15 cellular contexts compared by ENCODE assay signal in the genomic region with DNA sequence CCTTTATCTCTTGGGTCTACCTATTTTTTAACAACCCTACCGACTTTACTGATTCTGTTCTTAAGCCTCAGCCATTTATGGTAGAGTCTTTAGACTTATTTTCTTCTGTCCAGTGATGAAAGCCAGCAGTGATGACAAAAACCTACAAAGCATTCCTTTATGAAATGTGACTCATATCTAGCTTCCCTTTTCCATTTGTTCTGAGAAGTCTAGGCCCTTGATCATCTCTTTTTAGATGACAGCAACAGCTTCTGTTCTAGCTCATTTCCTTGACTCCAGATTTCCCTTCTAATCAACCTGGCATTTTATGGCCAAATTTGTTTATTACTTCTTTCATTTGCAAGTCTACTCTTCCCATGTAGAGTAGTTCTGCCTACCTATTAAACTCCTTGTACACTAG. TPM values are rescaled to one million over a fixed set of nuclear protein-coding genes. Genes with fewer than 3 reads are reported as not detected.
DNase-seq lines count a peak whose midpoint lies in the region; ATAC-seq and TF ChIP-seq lines count a peak whose summit lies in the region.
"Had no signal": no experiment of that assay in that cellular context is flagged by ENCODE, and none has a peak within 500 bp of the region (broad histone marks: within the 10 kb centered on the region; RNA-seq: fewer than 3 reads in every experiment).

No MANE protein-coding gene starts in this region.

- WGBS in SK-N-SH (ENCODE audit: low lambda C conversion rate), result 79% methylated on average over 1 of the region's 1 CpG
- 57% methylated on average over 1 of the region's 1 CpG for WGBS in hepatocyte (ENCODE audit: low lambda C conversion rate, missing lambda C conversion rate)

- H3K4me1 Mint-ChIP-seq in HFFc6 (ENCODE audit: low read depth), result peaks cover 16% of the 10 kb centered on the region
- no peaks in the 10 kb centered on the region for H3K4me1 Mint-ChIP-seq in stimulated activated effector memory CD8-positive, alpha-beta T cell treated with anti-CD3 and anti-CD28 coated beads, Interleukin-12 subunit alpha, Interleukin-12 subunit beta, amount 100 ng/mL, for 72 hours

- no peaks in the 10 kb centered on the region for H3K27me3 Mint-ChIP-seq in HFFc6 (ENCODE audit: insufficient read depth)
- H3K27me3 Mint-ChIP-seq: activated naive CD8-positive, alpha-beta T cell treated with anti-CD3 and anti-CD28 coated beads for 36 hours had no signal

- no peak for ATAC-seq in stimulated activated effector memory CD8-positive, alpha-beta T cell treated with anti-CD3 and anti-CD28 coated beads, Interleukin-12 subunit alpha, Interleukin-12 subunit beta, amount 100 ng/mL, for 72 hours
- no peak for ATAC-seq in omental fat pad (ENCODE audit: low FRiP score)
- ATAC-seq: GM23338 had no signal

- no peak overlapping the region for H3K4me3 ChIP-seq in SK-N-SH (ENCODE audit: low read depth in 2 of 2, low read length in 1 of 2)
- H3K4me3 ChIP-seq in fibroblast of mammary gland (ENCODE audit: control insufficient read depth, low read depth, low read length), result no peak overlapping the region
- no peak overlapping the region for H3K4me3 ChIP-seq in hepatocyte
- H3K4me3 ChIP-seq in MM.1S (ENCODE audit: low read length), result no peak overlapping the region
- H3K4me3 ChIP-seq: GM23338, tibial nerve had no signal

- TF ChIP-seq EP300 in SK-N-SH (IDR thresholded peaks at IDR 0.05; ENCODE audit: borderline replicate concordance in 1 of 2, low read depth in 1 of 2, low read length in 1 of 2), result 0 out of 4 replicates have a peak, but pooled peaks of 1 of the 2 experiments have one; percentile 8

- H3F3A ChIP-seq in SK-N-SH (replicated peaks; ENCODE audit: insufficient read depth) (no peaks in the 10 kb centered on the region), MM.1S (ENCODE audit: insufficient read depth, low read length) (no peaks in the 10 kb centered on the region)

- H2AFZ ChIP-seq in SK-N-SH (ENCODE audit: low read depth) (no peak overlapping the region), hepatocyte (no peak overlapping the region), MM.1S (ENCODE audit: low read length) (no peak overlapping the region)
- H2AFZ ChIP-seq: GM23338 had no signal

- H3K27me3 ChIP-seq in SK-N-SH (ENCODE audit: insufficient read depth) (no peaks in the 10 kb centered on the region), hepatocyte (no peaks in the 10 kb centered on the region), MM.1S (replicated peaks; ENCODE audit: insufficient read depth, low read length) (no peaks in the 10 kb centered on the region)
- H3K27me3 ChIP-seq: tibial nerve had no signal

- H3K27ac Mint-ChIP-seq in HFFc6, result peak overlapping the region; percentile 34
- H3K27ac Mint-ChIP-seq in stimulated activated effector memory CD8-positive, alpha-beta T cell treated with anti-CD3 and anti-CD28 coated beads, Interleukin-12 subunit alpha, Interleukin-12 subunit beta, amount 100 ng/mL, for 72 hours, result peak overlapping the region; percentile 38
- H3K27ac Mint-ChIP-seq: activated naive CD8-positive, alpha-beta T cell treated with anti-CD3 and anti-CD28 coated beads for 36 hours; GM23338 had no signal

- DNase-seq in HFFc6, result peak; percentile 55
- DNase-seq in SK-N-SH, result no peak
- DNase-seq in fibroblast of mammary gland (ENCODE audit: low read depth), result peak; percentile 56
- DNase-seq in stimulated activated effector memory CD8-positive, alpha-beta T cell treated with anti-CD3 and anti-CD28 coated beads, Interleukin-12 subunit alpha, Interleukin-12 subunit beta, amount 100 ng/mL, for 72 hours (ENCODE audit: low spot score in 2 of 2), result no peak
- no peak for DNase-seq in hepatocyte (ENCODE audit: low spot score)
- DNase-seq in MM.1S, result no peak
- no peak for DNase-seq in NCI-H2081 (lab: John Stamatoyannopoulos, UW)
- DNase-seq in omental fat pad (ENCODE audit: low spot score), result no peak
- DNase-seq: activated CD8-positive, alpha-beta memory T cell treated with anti-CD3 and anti-CD28 coated beads, Interleukin-2, amount 50 U/mL, for 4 hours; activated naive CD8-positive, alpha-beta T cell treated with anti-CD3 and anti-CD28 coated beads for 36 hours; cortex of kidney; NCI-H526 treated with DMSO at 0.1 percent for 48 hours; Right ventricle myocardium superior had no signal

- H3K4me1 ChIP-seq in SK-N-SH (ENCODE audit: control insufficient read depth in 1 of 2, insufficient read depth in 2 of 2, low read depth in 1 of 2, low read length in 1 of 2), result no peaks in the 10 kb centered on the region
- no peaks in the 10 kb centered on the region for H3K4me1 ChIP-seq in hepatocyte (ENCODE audit: insufficient read depth)
- H3K4me1 ChIP-seq in MM.1S (ENCODE audit: low read length), result no peaks in the 10 kb centered on the region
- H3K4me1 ChIP-seq: tibial nerve had no signal

- no peak overlapping the region for H3K4me3 Mint-ChIP-seq in HFFc6
- H3K4me3 Mint-ChIP-seq in stimulated activated effector memory CD8-positive, alpha-beta T cell treated with anti-CD3 and anti-CD28 coated beads, Interleukin-12 subunit alpha, Interleukin-12 subunit beta, amount 100 ng/mL, for 72 hours, result no peak overlapping the region
- H3K4me3 Mint-ChIP-seq: activated naive CD8-positive, alpha-beta T cell treated with anti-CD3 and anti-CD28 coated beads for 36 hours; GM23338 had no signal

- H4K20me1 ChIP-seq in SK-N-SH (ENCODE audit: insufficient read depth) (no peaks in the 10 kb centered on the region), hepatocyte (ENCODE audit: insufficient read depth, poor library complexity, severe bottlenecking) (no peaks in the 10 kb centered on the region), MM.1S (ENCODE audit: insufficient read depth, low read length) (no peaks in the 10 kb centered on the region)

- POLR2A ChIA-PET in SK-N-SH (lab: Yijun Ruan, JAX), result no interaction called here

- H3K79me2 ChIP-seq in SK-N-SH (ENCODE audit: insufficient read depth) (no peaks in the 10 kb centered on the region), hepatocyte (no peaks in the 10 kb centered on the region), MM.1S (ENCODE audit: low read length) (no peaks in the 10 kb centered on the region)

- TF ChIP-seq RAD21 in SK-N-SH (IDR thresholded peaks at IDR 0.05; ENCODE audit: low read length), result no peak

- H3K9me2 ChIP-seq in SK-N-SH (no peaks in the 10 kb centered on the region), hepatocyte (replicated peaks; ENCODE audit: insufficient read depth) (no peaks in the 10 kb centered on the region), MM.1S (replicated peaks; ENCODE audit: insufficient read depth, low read length) (no peaks in the 10 kb centered on the region)

- TF ChIP-seq CTCF in HFFc6 (IDR thresholded peaks at IDR 0.05) (no peak), SK-N-SH (IDR thresholded peaks at IDR 0.05) (no peak), fibroblast of mammary gland (conservative IDR thresholded peaks at IDR 0.05; ENCODE audit: control insufficient read depth, insufficient read depth, low read depth, low read length) (no peak), hepatocyte (IDR thresholded peaks at IDR 0.05; ENCODE audit: poor library complexity) (no peak), MM.1S (IDR thresholded peaks at IDR 0.05; ENCODE audit: low read length) (no peak), omental fat pad (IDR thresholded peaks at IDR 0.05) (no peak)

- H3K9ac ChIP-seq in SK-N-SH (no peak overlapping the region), MM.1S (ENCODE audit: low read length) (no peak overlapping the region)

- H3K27ac ChIP-seq in SK-N-SH (ENCODE audit: low read depth in 2 of 2, low read length in 1 of 2), result 0 out of 4 replicates have a peak overlapping the region, but pooled peaks of 1 of the 2 experiments have one; percentile 3
- no peak overlapping the region for H3K27ac ChIP-seq in hepatocyte
- H3K27ac ChIP-seq in MM.1S (ENCODE audit: low read length), result no peak overlapping the region
- H3K27ac ChIP-seq: tibial nerve had no signal

- H3K4me2 ChIP-seq in SK-N-SH, result no peak overlapping the region
- no peak overlapping the region for H3K4me2 ChIP-seq in hepatocyte
- no peak overlapping the region for H3K4me2 ChIP-seq in MM.1S (ENCODE audit: low read depth, low read length)
- H3K4me2 ChIP-seq: GM23338 had no signal

- H3K9me3 ChIP-seq in SK-N-SH (no peaks in the 10 kb centered on the region), hepatocyte (ENCODE audit: low read depth) (no peaks in the 10 kb centered on the region), MM.1S (replicated peaks; ENCODE audit: insufficient read depth, low read length) (no peaks in the 10 kb centered on the region)

- no peaks in the 10 kb centered on the region for H3K36me3 Mint-ChIP-seq in HFFc6 (ENCODE audit: low read depth)
- peaks cover 5% of the 10 kb centered on the region for H3K36me3 Mint-ChIP-seq in stimulated activated effector memory CD8-positive, alpha-beta T cell treated with anti-CD3 and anti-CD28 coated beads, Interleukin-12 subunit alpha, Interleukin-12 subunit beta, amount 100 ng/mL, for 72 hours

- H3K9me3 Mint-ChIP-seq in HFFc6, result no peaks in the 10 kb centered on the region
- H3K9me3 Mint-ChIP-seq in stimulated activated effector memory CD8-positive, alpha-beta T cell treated with anti-CD3 and anti-CD28 coated beads, Interleukin-12 subunit alpha, Interleukin-12 subunit beta, amount 100 ng/mL, for 72 hours, result no peaks in the 10 kb centered on the region

- CTCF ChIA-PET in SK-N-SH (lab: Yijun Ruan, JAX), result no interaction called here

- H3K36me3 ChIP-seq in SK-N-SH (replicated peaks in 1 of 2; ENCODE audit: control insufficient read depth in 1 of 2, insufficient read depth in 2 of 2, low read length in 1 of 2) (peaks cover 5 to 18% of the 10 kb centered on the region in 2 experiments), hepatocyte (replicated peaks; ENCODE audit: insufficient read depth, low read depth) (no peaks in the 10 kb centered on the region), MM.1S (replicated peaks; ENCODE audit: insufficient read depth, low read length) (no peaks in the 10 kb centered on the region)

RNA-seq across cellular contexts. Expression of gene CFAP44, which starts 36.1 kb away (rescaled TPM):
- total RNA-seq in HFFc6 (2021; fragmentation: NEBNext Ultra II Directional; extraction: Animal tissue kit (Norgen Biotek cat#: 25700)), result 1 to 10 TPM in 3 of 6 experiments, under 1 TPM in 3; 0.86 to 1.4 (median 1.0) TPM
- polyA plus RNA-seq in SK-N-SH (2012; rRNA removed) (2.3 and 3.7 TPM in 2 replicates), hepatocyte (2.2 and 4.1 TPM in 2 replicates)
- 1.3 and 1.5 TPM in 2 replicates for polyA plus RNA-seq in SK-N-SH (2012; cell fraction: cytosol; rRNA removed)
- 14.7 and 25.9 TPM in 2 replicates for polyA plus RNA-seq in SK-N-SH (2012; cell fraction: nucleus; rRNA removed)
- total RNA-seq in hepatocyte (7.9 and 14.2 TPM in 2 replicates), omental fat pad (1 to 10 TPM; 1.6 to 8.4 (median 3.8) TPM)

Comparison
In these comparisons a context has a peak if more than half of its experiments do, and no peak if none do; other contexts are left out.
1. DNase-seq: peak in HFFc6 (single experiment) and fibroblast of mammary gland (single experiment); none in SK-N-SH (single experiment), stimulated activated effector memory CD8-positive, alpha-beta T cell treated with anti-CD3 and anti-CD28 coated beads, Interleukin-12 subunit alpha, Interleukin-12 subunit beta, amount 100 ng/mL, for 72 hours (0 of 2), hepatocyte (single experiment), MM.1S (single experiment), NCI-H2081 (0 of 2) and omental fat pad (single experiment).